ENCODE assay signal across 8 cellular contexts in genomic region chr22:41382098-41382578, GRCh38. TPM values are rescaled to one million over a fixed set of nuclear protein-coding genes. Genes with fewer than 3 reads are reported as not detected.
DNase-seq lines count a peak whose midpoint lies in the region; ATAC-seq, FAIRE-seq and TF ChIP-seq lines count a peak whose summit lies in the region.

No MANE protein-coding gene starts in this region.

- no peak for TF ChIP-seq RAD21 in K562 (CRISPR knock-in tag; conservative IDR thresholded peaks at IDR 0.05 in 1 of 2, IDR thresholded peaks at IDR 0.05 in 1 of 2)

- peak overlapping the region; percentile 63 for H3K4me2 ChIP-seq in K562 (ENCODE audit: insufficient read depth, low read length)

- no peak for FAIRE-seq in K562 (lab: Jason Lieb, UNC)

- no peaks in the 10 kb centered on the region for H3K27me3 ChIP-seq in BE2C
- H3K27me3 ChIP-seq in K562 (ENCODE audit: control insufficient read depth in 2 of 2, insufficient read depth in 2 of 2, low read length in 2 of 2): no peaks in the 10 kb centered on the region
- H3K27me3 ChIP-seq in skeletal muscle tissue (ENCODE audit: control insufficient read depth in 3 of 3, insufficient read depth in 3 of 3, low read length in 3 of 3): no peaks in the 10 kb centered on the region

- peak overlapping the region; percentile 50 to 85; a peak in 3 of 4 replicates for H3K9ac ChIP-seq in K562 (ENCODE audit: insufficient read depth in 1 of 2, low read depth in 2 of 2, low read length in 2 of 2)
- peak overlapping the region; percentile 70 to 86 (median 78) for H3K9ac ChIP-seq in skeletal muscle tissue (ENCODE audit: low read depth in 1 of 3, low read length in 3 of 3)

- POLR2A ChIA-PET in K562 (lab: Yijun Ruan, JAX): interaction anchor here (0.5 to 2.7 kb wide), 3 partner anchors 11 to 30 kb away, joined by 3 to 9 read pairs (median 3); no protein-coding TSS in a partner anchor

- H3K27ac Mint-ChIP-seq in T-helper 2 cell treated with Interferon-gamma antibody and Interleukin-4, amounts not matched to agents 5 μg/mL and 100 μg/mL, for 36 hours: peak overlapping the region; percentile 91

- H3K36me3 ChIP-seq in BE2C: no peaks in the 10 kb centered on the region; the same call in 1 of the 2 replicates
- H3K36me3 ChIP-seq in K562 (ENCODE audit: control insufficient read depth, insufficient read depth, low read length): no peaks in the 10 kb centered on the region
- peaks cover under 1 to 5% (median under 1%) of the 10 kb centered on the region in 3 donors for H3K36me3 ChIP-seq in skeletal muscle tissue (ENCODE audit: control insufficient read depth in 3 of 3, insufficient read depth in 3 of 3, low read length in 3 of 3)

- H3K36me3 Mint-ChIP-seq in T-helper 2 cell treated with Interferon-gamma antibody and Interleukin-4, amounts not matched to agents 5 μg/mL and 100 μg/mL, for 36 hours (ENCODE audit: low read depth): no peaks in the 10 kb centered on the region

- peak overlapping the region; percentile 89 for H3K4me3 Mint-ChIP-seq in T-helper 2 cell treated with Interferon-gamma antibody and Interleukin-4, amounts not matched to agents 5 μg/mL and 100 μg/mL, for 36 hours

- TF ChIP-seq POLR2A in K562 (conservative IDR thresholded peaks at IDR 0.05): no peak

- peak overlapping the region; percentile 77 for H2AFZ ChIP-seq in K562 (ENCODE audit: low read depth, low read length)

- TF ChIP-seq CTCF in BE2C (IDR thresholded peaks at IDR 0.05; ENCODE audit: low read depth, low read length): no peak
- no peak for TF ChIP-seq CTCF in K562 (IDR thresholded peaks at IDR 0.05 in 2 of 3, conservative IDR thresholded peaks at IDR 0.05 in 1 of 3; ENCODE audit: insufficient read depth in 2 of 3, low read depth in 1 of 3, low read length in 3 of 3)

- H4K20me1 ChIP-seq in K562 (replicated peaks; ENCODE audit: control insufficient read depth, insufficient read depth, low read length): no peaks in the 10 kb centered on the region

- BruUV-seq in K562 (replicated peaks; lab: Mats Ljungman, UMichigan): no TSS peak

- CTCF ChIA-PET in K562 (lab: Yijun Ruan, JAX; ENCODE audit: low intra/inter-chr PET ratio): no interaction called here

- H3K27me3 Mint-ChIP-seq in T-helper 2 cell treated with Interferon-gamma antibody and Interleukin-4, amounts not matched to agents 5 μg/mL and 100 μg/mL, for 36 hours (ENCODE audit: low read depth): peaks cover 4% of the 10 kb centered on the region

- 0% methylated on average over 8 of the region's 35 CpGs for WGBS in K562 (ENCODE audit: insufficient coverage, low coverage, missing lambda C conversion rate)

- intact Hi-C loops in K562 (cut with micrococcal nuclease): loop anchor here (5.0 kb wide), 1 partner anchor 95 kb away; the partner anchor contains the start of gene RANGAP1

- H3K9me3 ChIP-seq in BE2C: no peaks in the 10 kb centered on the region
- no peaks in the 10 kb centered on the region for H3K9me3 ChIP-seq in K562 (replicated peaks; ENCODE audit: control insufficient read depth, insufficient read depth, low read depth, low read length)
- H3K9me3 ChIP-seq in skeletal muscle tissue (ENCODE audit: control insufficient read depth in 3 of 3, low read length in 3 of 3): no peaks in the 10 kb centered on the region

- H3K9me3 Mint-ChIP-seq in T-helper 2 cell treated with Interferon-gamma antibody and Interleukin-4, amounts not matched to agents 5 μg/mL and 100 μg/mL, for 36 hours: no peaks in the 10 kb centered on the region

- in situ Hi-C loops in K562 (cut with MboI): no loop called here

- H3K4me1 ChIP-seq in BE2C: peaks cover 17% of the 10 kb centered on the region
- H3K4me1 ChIP-seq in K562 (replicated peaks in 1 of 2; ENCODE audit: control insufficient read depth in 2 of 2, insufficient read depth in 2 of 2, low read length in 2 of 2): peaks cover 2 to 28% of the 10 kb centered on the region in 2 experiments; a peak in 4 of 5 replicates
- peaks cover 25 to 29% (median 26%) of the 10 kb centered on the region in 3 donors for H3K4me1 ChIP-seq in skeletal muscle tissue (ENCODE audit: control insufficient read depth in 3 of 3, insufficient read depth in 3 of 3, low read length in 3 of 3)

- no peak for TF ChIP-seq EP300 in K562 (IDR thresholded peaks at IDR 0.05; ENCODE audit: low read length)

- peak; percentile 38 for ATAC-seq in HG03439 (IDR thresholded peaks at IDR 0.05; ENCODE audit: unreplicated experiment)
- ATAC-seq in K562: peak; percentile 67
- no peak for ATAC-seq in GM18520 (IDR thresholded peaks at IDR 0.05; ENCODE audit: unreplicated experiment)

- H3K27ac ChIP-seq in K562 (ENCODE audit: extremely low read depth, low read depth, low read length) (peak overlapping the region; percentile 96; the same call in 2 of the 3 replicates), skeletal muscle tissue (ENCODE audit: low read depth, low read length) (peak overlapping the region; percentile 95)

- no peaks in the 10 kb centered on the region for H3K79me2 ChIP-seq in K562 (ENCODE audit: control insufficient read depth, insufficient read depth, low read length)

- DNase-seq in BE2C (no peak), GM19238 (ENCODE audit: insufficient read length, low spot score) (peak; percentile 76), K562 (ENCODE audit: extremely low read depth in 1 of 4, low spot score in 3 of 4) (peak; percentile 51 to 88 (median 86))
- peak; percentile 53 for DNase-seq in T-helper 2 cell treated with Interferon-gamma antibody and Interleukin-4, amounts not matched to agents 5 μg/mL and 100 μg/mL, for 36 hours (ENCODE audit: low spot score)

- H3K4me3 ChIP-seq in BE2C (ENCODE audit: low read depth, low read length) (peak overlapping the region; percentile 77), K562 (peak overlapping the region; percentile 86), iPS-11a (ENCODE audit: low read depth, low read length) (peak overlapping the region; percentile 61), skeletal muscle tissue (ENCODE audit: low read length in 3 of 3) (peak overlapping the region; percentile 80 to 86 (median 84))

- peaks cover 10% of the 10 kb centered on the region for H3K4me1 Mint-ChIP-seq in T-helper 2 cell treated with Interferon-gamma antibody and Interleukin-4, amounts not matched to agents 5 μg/mL and 100 μg/mL, for 36 hours (ENCODE audit: low read depth)

- no peaks in the 10 kb centered on the region for H3K9me1 ChIP-seq in K562 (ENCODE audit: control insufficient read depth, insufficient read depth, low read length)

TF ChIP-seq in K562, 482 proteins besides CTCF, POLR2A, EP300 and RAD21 (continues in another document):
- no peak for TF ChIP-seq NONO (IDR thresholded peaks at IDR 0.05; ENCODE audit: low read depth in 2 of 2, low read length in 1 of 2)
- no peak for TF ChIP-seq NCOA4 (IDR thresholded peaks at IDR 0.05; ENCODE audit: partially characterized antibody)
- TF ChIP-seq ZZZ3 (IDR thresholded peaks at IDR 0.05): no peak
- no peak for TF ChIP-seq KDM1A (IDR thresholded peaks at IDR 0.05)
- TF ChIP-seq ZNF740 (CRISPR knock-in tag; IDR thresholded peaks at IDR 0.05): no peak
- TF ChIP-seq ZNF740 (tag; IDR thresholded peaks at IDR 0.05): 0 out of 4 replicates have a peak, but pooled peaks of 1 of the 2 experiments have one; percentile 12
- peak; percentile 78; the same call in 1 of the 2 replicates for TF ChIP-seq ZBTB7A (IDR thresholded peaks at IDR 0.05; ENCODE audit: borderline replicate concordance, control insufficient read depth, low read depth, low read length)
- TF ChIP-seq ZNF354B (CRISPR knock-in tag; IDR thresholded peaks at IDR 0.05): no peak
- TF ChIP-seq ZNF398 (CRISPR knock-in tag; IDR thresholded peaks at IDR 0.05): no peak

RNA-seq across cellular contexts. Expression of gene TEF, which starts 0.4 kb away (rescaled TPM):
- polyA plus RNA-seq in BE2C (2012; ENCODE audit: insufficient read depth, insufficient read length, low read depth): 3.7 TPM
- 1.4 and 6.6 TPM in 2 replicates for total RNA-seq in K562 (2011; cell fraction: chromatin; rRNA removed; ENCODE audit: low replicate concordance)
- 2.4 and 2.8 TPM in 2 replicates for total RNA-seq in K562 (2011; cell fraction: nucleolus; rRNA removed)
- total RNA-seq in K562 (2011; cell fraction: nucleoplasm; rRNA removed): 1.9 and 3.0 TPM in 2 replicates
- total RNA-seq in K562 (2014; rRNA removed) (1.2 and 2.0 TPM in 2 replicates), K562 (2014; rRNA removed; fragmentation: Illumina TruSeq; extraction: Trizol) (0.69 and 0.96 TPM in 2 replicates), K562 (2015; rRNA removed; fragmentation: Illumina TruSeq; extraction: Trizol) (0.68 and 0.76 TPM in 2 replicates), K562 (2021) (1.6 and 2.8 TPM in 2 replicates), skeletal muscle tissue (12.5 TPM)
- polyA plus RNA-seq in K562 (2011; rRNA removed) (3.1 and 3.2 TPM in 2 replicates), K562 (2014; fragmentation: Illumina TruSeq; extraction: Trizol) (1.8 and 2.1 TPM in 2 replicates), K562 (2014; fragmentation: Nextera tagmentation; extraction: Ambion mirVana) (under 1 TPM; 0.04 to 0.06 TPM), K562 (2014; rRNA removed) (0.90 and 1.4 TPM in 2 replicates)
- 1.4 and 4.5 TPM in 2 replicates for polyA plus RNA-seq in K562 (2011; cell fraction: cytosol; rRNA removed)
- 4.0 and 5.7 TPM in 2 replicates for polyA plus RNA-seq in K562 (2011; cell fraction: nucleus; rRNA removed)
- 0.30 and 0.72 TPM in 2 replicates for polyA plus RNA-seq in K562 (2012)
- 2.7 and 4.1 TPM in 2 replicates for polyA minus RNA-seq in K562 (2011; rRNA and poly(A)+ RNA removed)
- 0.67 and 1.4 TPM in 2 replicates for polyA minus RNA-seq in K562 (2011; cell fraction: cytosol; rRNA and poly(A)+ RNA removed)
- 0.67 and 1.2 TPM in 2 replicates for polyA minus RNA-seq in K562 (2011; cell fraction: nucleus; rRNA and poly(A)+ RNA removed)
